19 cellular contexts compared by ENCODE assay signal in the genomic region with DNA sequence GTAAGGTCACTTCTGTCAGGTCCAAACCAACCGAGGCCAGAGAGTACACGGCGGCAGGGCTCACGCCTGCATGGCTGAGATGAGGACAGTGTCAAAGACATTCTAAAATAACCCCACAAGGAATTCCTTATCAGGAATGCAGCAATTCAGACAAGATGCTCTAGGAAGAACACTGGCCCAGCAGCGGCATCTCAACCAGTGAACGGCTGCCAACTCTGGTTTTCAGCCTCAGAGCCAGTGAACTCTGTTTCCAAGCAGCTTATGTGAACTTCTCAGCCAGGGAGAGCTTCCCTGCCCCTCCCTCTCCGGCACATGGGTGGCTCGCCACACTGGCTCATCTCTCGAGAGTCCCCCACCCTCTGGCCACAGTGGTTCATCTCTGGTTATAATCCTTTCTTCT. TPM values are rescaled to one million over a fixed set of nuclear protein-coding genes. Genes with fewer than 3 reads are reported as not detected.
DNase-seq lines count a peak whose midpoint lies in the region; ATAC-seq and TF ChIP-seq lines count a peak whose summit lies in the region.
"Had no signal": no experiment of that assay in that cellular context is flagged by ENCODE, and none has a peak within 500 bp of the region (broad histone marks: within the 10 kb centered on the region; RNA-seq: fewer than 3 reads in every experiment).

No MANE protein-coding gene starts in this region.

- TF ChIP-seq CTCF in WTC11 (IDR thresholded peaks at IDR 0.05): no peak
- no peak for TF ChIP-seq CTCF in osteocyte (IDR thresholded peaks at IDR 0.05)
- no peak for TF ChIP-seq CTCF in type B pancreatic cell (conservative IDR thresholded peaks at IDR 0.05)
- TF ChIP-seq CTCF in lower leg skin (IDR thresholded peaks at IDR 0.05): no peak

- H3K4me3 Mint-ChIP-seq in WTC11: no peak overlapping the region
- H3K4me3 Mint-ChIP-seq in osteocyte (ENCODE audit: unreplicated experiment): no peak overlapping the region
- H3K4me3 Mint-ChIP-seq in type B pancreatic cell: no peak overlapping the region

- H3K27me3 Mint-ChIP-seq in WTC11 (ENCODE audit: low read depth) (no peaks in the 10 kb centered on the region), osteocyte (ENCODE audit: unreplicated experiment) (no peaks in the 10 kb centered on the region), type B pancreatic cell (no peaks in the 10 kb centered on the region)

- peaks cover 3% of the 10 kb centered on the region; the same call in 1 of the 2 replicates for H3K9me3 Mint-ChIP-seq in WTC11
- no peaks in the 10 kb centered on the region for H3K9me3 Mint-ChIP-seq in osteocyte (ENCODE audit: unreplicated experiment)
- no peaks in the 10 kb centered on the region for H3K9me3 Mint-ChIP-seq in type B pancreatic cell

- 43 to 47% methylated on average over 9 of the region's 9 CpGs for WGBS in lower leg skin, 2 donors

- CTCF ChIA-PET in WTC11 (lab: Charles Lee): interaction anchor here (0.7 kb wide), 1 partner anchor 144 kb away, joined by 3 read pairs; no protein-coding TSS in a partner anchor

- H3K4me3 ChIP-seq in lower leg skin (ENCODE audit: low read depth, poor library complexity, severe bottlenecking): no peak overlapping the region
- H3K4me3 ChIP-seq: esophagus muscularis mucosa, gastroesophageal sphincter, lung, upper lobe of left lung had no signal

- ATAC-seq in WTC11 (no peak), left lobe of liver (peak; percentile 34)
- ATAC-seq: gastroesophageal sphincter had no signal

- peak overlapping the region; percentile 93 for H3K27ac Mint-ChIP-seq in WTC11
- no peak overlapping the region for H3K27ac Mint-ChIP-seq in osteocyte (ENCODE audit: unreplicated experiment)
- H3K27ac Mint-ChIP-seq in type B pancreatic cell: no peak overlapping the region
- H3K27ac Mint-ChIP-seq: activated CD4-positive, alpha-beta T cell treated with anti-CD3 and anti-CD28 coated beads for 36 hours; activated CD8-positive, alpha-beta T cell treated with anti-CD3 and anti-CD28 coated beads, Interleukin-2, amount 10 ng/mL, durations not matched to agents 7 days and 5 days; activated naive CD8-positive, alpha-beta T cell had no signal

- peaks cover 22% of the 10 kb centered on the region for H3K4me1 Mint-ChIP-seq in WTC11
- no peaks in the 10 kb centered on the region for H3K4me1 Mint-ChIP-seq in osteocyte (ENCODE audit: unreplicated experiment)
- H3K4me1 Mint-ChIP-seq in type B pancreatic cell (ENCODE audit: unreplicated experiment): peaks cover 6% of the 10 kb centered on the region

- intact Hi-C loops in lower leg skin (cut with DNase I; ENCODE audit: low total_unique reads): no loop called here

- POLR2A ChIA-PET in WTC11 (lab: Charles Lee): no interaction called here

- H3K36me3 Mint-ChIP-seq in WTC11 (peaks cover 7% of the 10 kb centered on the region; the same call in 1 of the 2 replicates), osteocyte (ENCODE audit: unreplicated experiment) (no peaks in the 10 kb centered on the region), type B pancreatic cell (peaks cover 4% of the 10 kb centered on the region)
- H3K36me3 Mint-ChIP-seq: activated naive CD8-positive, alpha-beta T cell had no signal

- no peak for TF ChIP-seq POLR2A in lower leg skin (IDR thresholded peaks at IDR 0.05)

- DNase-seq in AG08395 (ENCODE audit: low spot score) (peak; percentile 13), D341Med (ENCODE audit: low spot score) (peak; percentile 67), WTC11 (ENCODE audit: low spot score) (no peak), left lobe of liver (ENCODE audit: low spot score) (no peak), osteocyte (ENCODE audit: extremely low spot score, unreplicated experiment) (no peak), mesenteric fat pad (ENCODE audit: low spot score) (no peak), type B pancreatic cell (ENCODE audit: extremely low spot score, unreplicated experiment) (no peak), lower leg skin (ENCODE audit: low spot score in 2 of 2) (no peak)
- DNase-seq: aorta, NCI-H2081 treated with DMSO at 0.1 percent for 48 hours had no signal

TF ChIP-seq in WTC11, 78 proteins besides CTCF, POLR2A, EP300 and RAD21:
- TF ChIP-seq, protein P1, sequence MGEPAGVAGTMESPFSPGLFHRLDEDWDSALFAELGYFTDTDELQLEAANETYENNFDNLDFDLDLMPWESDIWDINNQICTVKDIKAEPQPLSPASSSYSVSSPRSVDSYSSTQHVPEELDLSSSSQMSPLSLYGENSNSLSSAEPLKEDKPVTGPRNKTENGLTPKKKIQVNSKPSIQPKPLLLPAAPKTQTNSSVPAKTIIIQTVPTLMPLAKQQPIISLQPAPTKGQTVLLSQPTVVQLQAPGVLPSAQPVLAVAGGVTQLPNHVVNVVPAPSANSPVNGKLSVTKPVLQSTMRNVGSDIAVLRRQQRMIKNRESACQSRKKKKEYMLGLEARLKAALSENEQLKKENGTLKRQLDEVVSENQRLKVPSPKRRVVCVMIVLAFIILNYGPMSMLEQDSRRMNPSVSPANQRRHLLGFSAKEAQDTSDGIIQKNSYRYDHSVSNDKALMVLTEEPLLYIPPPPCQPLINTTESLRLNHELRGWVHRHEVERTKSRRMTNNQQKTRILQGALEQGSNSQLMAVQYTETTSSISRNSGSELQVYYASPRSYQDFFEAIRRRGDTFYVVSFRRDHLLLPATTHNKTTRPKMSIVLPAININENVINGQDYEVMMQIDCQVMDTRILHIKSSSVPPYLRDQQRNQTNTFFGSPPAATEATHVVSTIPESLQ (CRISPR knock-in tag; IDR thresholded peaks at IDR 0.05): no peak
- TF ChIP-seq NR1H2 (CRISPR knock-in tag; IDR thresholded peaks at IDR 0.05): no peak
- TF ChIP-seq, protein P2, sequence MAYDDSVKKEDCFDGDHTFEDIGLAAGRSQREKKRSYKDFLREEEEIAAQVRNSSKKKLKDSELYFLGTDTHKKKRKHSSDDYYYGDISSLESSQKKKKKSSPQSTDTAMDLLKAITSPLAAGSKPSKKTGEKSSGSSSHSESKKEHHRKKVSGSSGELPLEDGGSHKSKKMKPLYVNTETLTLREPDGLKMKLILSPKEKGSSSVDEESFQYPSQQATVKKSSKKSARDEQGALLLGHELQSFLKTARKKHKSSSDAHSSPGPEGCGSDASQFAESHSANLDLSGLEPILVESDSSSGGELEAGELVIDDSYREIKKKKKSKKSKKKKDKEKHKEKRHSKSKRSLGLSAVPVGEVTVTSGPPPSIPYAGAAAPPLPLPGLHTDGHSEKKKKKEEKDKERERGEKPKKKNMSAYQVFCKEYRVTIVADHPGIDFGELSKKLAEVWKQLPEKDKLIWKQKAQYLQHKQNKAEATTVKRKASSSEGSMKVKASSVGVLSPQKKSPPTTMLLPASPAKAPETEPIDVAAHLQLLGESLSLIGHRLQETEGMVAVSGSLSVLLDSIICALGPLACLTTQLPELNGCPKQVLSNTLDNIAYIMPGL (CRISPR knock-in tag; IDR thresholded peaks at IDR 0.05): 0 out of 2 replicates have a peak, but pooled peaks have one; percentile 16
- no peak for TF ChIP-seq IRF2 (CRISPR knock-in tag; IDR thresholded peaks at IDR 0.05; ENCODE audit: borderline replicate concordance, low read depth)
- TF ChIP-seq ELF4 (CRISPR knock-in tag; IDR thresholded peaks at IDR 0.05; ENCODE audit: low read depth): no peak
- TF ChIP-seq ATF1 (CRISPR knock-in tag; IDR thresholded peaks at IDR 0.05): no peak
- TF ChIP-seq, protein P3, sequence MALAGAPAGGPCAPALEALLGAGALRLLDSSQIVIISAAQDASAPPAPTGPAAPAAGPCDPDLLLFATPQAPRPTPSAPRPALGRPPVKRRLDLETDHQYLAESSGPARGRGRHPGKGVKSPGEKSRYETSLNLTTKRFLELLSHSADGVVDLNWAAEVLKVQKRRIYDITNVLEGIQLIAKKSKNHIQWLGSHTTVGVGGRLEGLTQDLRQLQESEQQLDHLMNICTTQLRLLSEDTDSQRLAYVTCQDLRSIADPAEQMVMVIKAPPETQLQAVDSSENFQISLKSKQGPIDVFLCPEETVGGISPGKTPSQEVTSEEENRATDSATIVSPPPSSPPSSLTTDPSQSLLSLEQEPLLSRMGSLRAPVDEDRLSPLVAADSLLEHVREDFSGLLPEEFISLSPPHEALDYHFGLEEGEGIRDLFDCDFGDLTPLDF (CRISPR knock-in tag; IDR thresholded peaks at IDR 0.05): no peak

RNA-seq across cellular contexts. Expression of a gene that starts 36.9 kb away (rescaled TPM):
- total RNA-seq in WTC11 (2021) (99.8 to 112 TPM (median 108 TPM) in 3 replicates), left lobe of liver (not detected), osteocyte (not detected in 2 replicates), mesenteric fat pad (not detected), type B pancreatic cell (ENCODE audit: low replicate concordance) (4.4 and 47.3 TPM in 2 replicates), lower leg skin (not detected)
- total RNA-seq: activated CD4-positive, alpha-beta T cell treated with anti-CD3 and anti-CD28 coated beads for 36 hours; activated CD8-positive, alpha-beta T cell treated with anti-CD3 and anti-CD28 coated beads, Interleukin-2, amount 10 ng/mL, durations not matched to agents 7 days and 5 days; aorta; M059J; subcutaneous adipose tissue had no signal

Comparison
In these comparisons a context has a peak if more than half of its experiments do, and no peak if none do; other contexts are left out.
1. DNase-seq: peak in AG08395 (single experiment) and D341Med (single experiment); none in WTC11 (single experiment), left lobe of liver (single experiment), osteocyte (single experiment), mesenteric fat pad (single experiment), type B pancreatic cell (single experiment) and lower leg skin (0 of 2).